21 cellular contexts compared by ENCODE assay signal in the genomic region with DNA sequence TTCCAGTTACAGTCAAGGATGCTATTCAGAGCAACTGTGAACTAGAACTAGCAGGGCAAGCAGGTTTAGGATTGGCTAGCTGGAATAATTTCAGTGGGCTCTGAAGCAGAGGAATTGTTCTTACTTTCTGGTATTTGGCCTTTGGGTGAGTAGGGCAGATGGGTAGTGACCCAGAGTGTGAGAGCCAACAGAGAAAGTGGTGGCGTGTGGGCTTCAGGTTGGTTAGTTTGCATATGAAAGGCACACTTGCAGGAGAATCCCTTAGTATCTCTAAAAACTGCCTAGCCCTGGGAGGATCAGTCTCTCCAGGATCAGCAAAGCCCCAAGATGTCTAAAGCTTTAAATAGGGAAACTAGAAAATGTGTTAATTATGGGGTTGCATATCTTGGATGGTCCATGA.
"Had no signal": no experiment of that assay in that cellular context is flagged by ENCODE, and none has a peak within 500 bp of the region (broad histone marks: within the 10 kb centered on the region; RNA-seq: fewer than 3 reads in every experiment).

No MANE protein-coding gene starts in this region.

- H3K27ac ChIP-seq: dorsolateral prefrontal cortex, gastrocnemius medialis, ovary, right atrium auricular region, sigmoid colon, skin epidermis, stomach had no signal

- H3K4me1 ChIP-seq: gastrocnemius medialis, right atrium auricular region, sigmoid colon had no signal

- DNase-seq: cortex of kidney; dorsolateral prefrontal cortex; effector CD8-positive, alpha-beta T cell; gastrocnemius medialis; glutamatergic neuron; kidney glomerular epithelial cell; mucosa of descending colon; natural killer cell; nucleus accumbens; ovary; sigmoid colon; stimulated activated CD4-positive, alpha-beta T cell treated with anti-CD3 and anti-CD28 coated beads, Interleukin-12 subunit alpha, Interleukin-12 subunit beta, amount 100 ng/mL, for 4 hours; stimulated activated naive CD4-positive, alpha-beta T cell; stomach; substantia nigra; trophoblast cell had no signal

- H3K27ac Mint-ChIP-seq: natural killer cell had no signal

- H3K9me3 ChIP-seq: gastrocnemius medialis, mucosa of descending colon, ovary, right atrium auricular region, sigmoid colon, stomach had no signal

- H3K9me3 Mint-ChIP-seq: central memory CD8-positive, alpha-beta T cell; natural killer cell; neural crest cell had no signal

- H3K4me3 ChIP-seq: dorsolateral prefrontal cortex, gastrocnemius medialis, mucosa of descending colon, ovary, right atrium auricular region, sigmoid colon, skin epidermis, stomach had no signal

- H3K36me3 ChIP-seq: gastrocnemius medialis, ovary, right atrium auricular region, sigmoid colon, stomach had no signal

- H3K36me3 Mint-ChIP-seq: natural killer cell had no signal

- H3K27me3 ChIP-seq: dorsolateral prefrontal cortex, gastrocnemius medialis, ovary, right atrium auricular region, sigmoid colon, stomach had no signal

- ATAC-seq: esophagus mucosa, gastrocnemius medialis, mucosa of descending colon, natural killer cell had no signal
